Comparison of ENCODE assay signal across 15 cellular contexts in the genomic region with DNA sequence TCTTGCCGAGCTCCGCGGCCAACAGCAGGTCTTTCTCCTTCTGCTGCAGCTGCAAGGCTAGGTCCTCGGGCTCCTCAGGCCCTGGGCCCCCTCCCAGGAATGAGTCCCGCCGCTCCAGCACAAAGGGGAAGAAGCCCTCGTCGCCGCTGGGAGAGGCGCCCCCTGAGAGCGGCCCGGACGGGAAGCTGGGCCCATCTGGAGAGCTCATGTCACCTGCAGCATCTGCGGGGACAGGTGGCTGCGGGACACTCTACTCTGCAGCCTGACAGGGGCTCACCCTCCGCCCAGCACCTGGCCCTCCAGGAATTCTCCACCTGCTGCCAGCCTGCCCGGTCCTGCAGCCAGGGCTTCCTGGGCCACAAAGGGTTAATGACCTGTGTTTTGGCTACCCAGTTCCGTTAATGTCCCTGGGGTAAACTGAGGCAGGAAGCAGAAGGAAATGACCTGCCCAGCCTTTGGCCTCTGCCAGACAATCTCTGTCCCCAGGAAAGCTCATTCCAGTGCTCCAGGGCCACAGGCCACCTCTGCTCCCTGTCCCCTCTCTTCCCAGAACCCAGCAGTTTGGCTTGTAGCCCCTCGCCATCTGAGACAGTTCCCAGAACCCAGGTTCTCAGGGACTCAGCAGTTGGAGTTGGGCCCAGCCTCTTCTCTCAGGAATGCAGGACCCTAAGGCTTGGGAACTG. TPM values are rescaled to one million over a fixed set of nuclear protein-coding genes. Genes with fewer than 3 reads are reported as not detected.
DNase-seq lines count a peak whose midpoint lies in the region; ATAC-seq and TF ChIP-seq lines count a peak whose summit lies in the region.
"Had no signal": no experiment of that assay in that cellular context is flagged by ENCODE, and none has a peak within 500 bp of the region (broad histone marks: within the 10 kb centered on the region; RNA-seq: fewer than 3 reads in every experiment).

No MANE protein-coding gene starts in this region.

- H3K36me3 ChIP-seq in PC-3 (ENCODE audit: low read depth, low read length) (no peaks in the 10 kb centered on the region), iPS DF 6.9 (ENCODE audit: control insufficient read depth, insufficient read depth, low read length) (no peaks in the 10 kb centered on the region)
- H3K36me3 ChIP-seq: ovary had no signal

- H3K27me3 ChIP-seq in PC-3 (ENCODE audit: low read length) (no peaks in the 10 kb centered on the region), iPS DF 6.9 (ENCODE audit: control insufficient read depth, insufficient read depth, low read length) (no peaks in the 10 kb centered on the region)
- H3K27me3 ChIP-seq: ovary had no signal

- H3K9me3 Mint-ChIP-seq in Calu3 (ENCODE audit: low read depth, unreplicated experiment) (no peaks in the 10 kb centered on the region), glutamatergic neuron (ENCODE audit: unreplicated experiment) (no peaks in the 10 kb centered on the region)
- H3K9me3 Mint-ChIP-seq: activated T-helper 17 cell treated with anti-CD3 and anti-CD28 coated beads, Interleukin-2, amount 50 U/mL, for 72 hours; stimulated activated naive CD8-positive, alpha-beta T cell treated with anti-CD3 and anti-CD28 coated beads, Interleukin-15, amount 100 ng/mL, for 72 hours had no signal

- H3K4me3 ChIP-seq in PC-3 (ENCODE audit: low read length) (peak overlapping the region; percentile 75; the same call in 1 of the 2 replicates), iPS DF 6.9 (ENCODE audit: low read length) (peak overlapping the region; percentile 60; the same call in 1 of the 2 replicates), skin epidermis (peak overlapping the region in 5 of 7 experiments; percentile 25 to 43 (median 29))

- peak overlapping the region; percentile 38 for H3K27ac Mint-ChIP-seq in Calu3 (ENCODE audit: unreplicated experiment)
- H3K27ac Mint-ChIP-seq in glutamatergic neuron (ENCODE audit: unreplicated experiment) = no peak overlapping the region
- H3K27ac Mint-ChIP-seq: activated T-helper 17 cell treated with anti-CD3 and anti-CD28 coated beads, Interleukin-2, amount 50 U/mL, for 72 hours; stimulated activated naive CD8-positive, alpha-beta T cell treated with anti-CD3 and anti-CD28 coated beads, Interleukin-15, amount 100 ng/mL, for 72 hours had no signal

- BruUV-seq in Calu3 (replicated peaks; lab: Mats Ljungman, UMichigan) (no TSS peak), PC-3 (replicated peaks; lab: Mats Ljungman, UMichigan) (no TSS peak)

- H2AFZ ChIP-seq in PC-3 (ENCODE audit: low read length) = no peak overlapping the region

- H3K79me2 ChIP-seq in PC-3 (ENCODE audit: low read length) = no peaks in the 10 kb centered on the region

- H3K9me3 ChIP-seq in PC-3 (ENCODE audit: low read length) (no peaks in the 10 kb centered on the region), iPS DF 6.9 (ENCODE audit: control insufficient read depth, insufficient read depth, low read length) (no peaks in the 10 kb centered on the region)
- H3K9me3 ChIP-seq: ovary had no signal

- peaks cover 50% of the 10 kb centered on the region for H3K36me3 Mint-ChIP-seq in Calu3 (ENCODE audit: insufficient read depth, unreplicated experiment)
- no peaks in the 10 kb centered on the region for H3K36me3 Mint-ChIP-seq in glutamatergic neuron (ENCODE audit: unreplicated experiment)

- H3K9ac ChIP-seq in PC-3 (ENCODE audit: low read length) = no peak overlapping the region

- CTCF ChIA-PET in Calu3 (lab: Charles Lee) = interaction anchor here (1.0 kb wide), 1 partner anchor 10 kb away, joined by 3 read pairs; no protein-coding TSS in a partner anchor
- CTCF ChIA-PET in PC-3 (lab: Charles Lee) = no interaction called here

- H3K4me2 ChIP-seq in PC-3 (ENCODE audit: low read length) = peak overlapping the region; percentile 91

- no CpG with 5 or more reads among the region's 19 CpGs for WGBS in iPS DF 6.9 (ENCODE audit: insufficient coverage, insufficient read length)

- H3K4me1 ChIP-seq in PC-3 (ENCODE audit: insufficient read depth, low read length) (peaks cover 16% of the 10 kb centered on the region), iPS DF 6.9 (ENCODE audit: control insufficient read depth, insufficient read depth, low read length) (peaks cover 4% of the 10 kb centered on the region)

- intact Hi-C loops in Calu3 (cut with micrococcal nuclease; ENCODE audit: unreplicated experiment) (no loop called here), PC-3 (cut with micrococcal nuclease) (no loop called here)

- H3K27me3 Mint-ChIP-seq in Calu3 (ENCODE audit: unreplicated experiment) = no peaks in the 10 kb centered on the region
- H3K27me3 Mint-ChIP-seq in glutamatergic neuron (ENCODE audit: unreplicated experiment) = peaks cover 21% of the 10 kb centered on the region

- DNase-seq in Calu3 (no peak), PC-3 (no peak), iPS DF 6.9 (ENCODE audit: low read depth, low spot score) (no peak), glutamatergic neuron (no peak), nucleus accumbens (lab: John Stamatoyannopoulos, UW) (no peak), NCI-H510A treated with DMSO at 0.1 percent for 48 hours (lab: John Stamatoyannopoulos, UW) (no peak)
- DNase-seq: kidney glomerular epithelial cell; NCI-H187 treated with DMSO at 0.1 percent for 48 hours; ovary; RPMI8226; stimulated activated naive CD8-positive, alpha-beta T cell treated with anti-CD3 and anti-CD28 coated beads, Interleukin-15, amount 100 ng/mL, for 72 hours had no signal

- no peaks in the 10 kb centered on the region for H3F3A ChIP-seq in PC-3 (ENCODE audit: low read length, unreplicated experiment)

- TF ChIP-seq CTCF in Calu3 (IDR thresholded peaks at IDR 0.05; ENCODE audit: unreplicated experiment) = no peak
- no peak for TF ChIP-seq CTCF in PC-3 (conservative IDR thresholded peaks at IDR 0.05; ENCODE audit: low read depth, low read length)
- no peak for TF ChIP-seq CTCF in glutamatergic neuron (IDR thresholded peaks at IDR 0.05; ENCODE audit: partially characterized antibody, unreplicated experiment)

- no peaks in the 10 kb centered on the region for H3K9me2 ChIP-seq in PC-3 (replicated peaks; ENCODE audit: low read length)

- H3K4me3 Mint-ChIP-seq in Calu3 (ENCODE audit: low read depth, unreplicated experiment) (peak overlapping the region; percentile 74), glutamatergic neuron (ENCODE audit: unreplicated experiment) (no peak overlapping the region)
- H3K4me3 Mint-ChIP-seq: activated T-helper 17 cell treated with anti-CD3 and anti-CD28 coated beads, Interleukin-2, amount 50 U/mL, for 72 hours had no signal

- H3K4me1 Mint-ChIP-seq in Calu3 (ENCODE audit: low read depth, unreplicated experiment) (peaks cover 9% of the 10 kb centered on the region), glutamatergic neuron (ENCODE audit: low read depth, unreplicated experiment) (peaks cover 5% of the 10 kb centered on the region)

- no peaks in the 10 kb centered on the region for H4K20me1 ChIP-seq in PC-3 (ENCODE audit: low read length)

- H3K27ac ChIP-seq in PC-3 (ENCODE audit: low read length) = no peak overlapping the region
- H3K27ac ChIP-seq in iPS DF 6.9 (ENCODE audit: low read length) = no peak overlapping the region
- peak overlapping the region in 4 of 21 experiments; percentile 3 to 79 (median 71) for H3K27ac ChIP-seq in skin epidermis
- H3K27ac ChIP-seq: ovary had no signal

- ATAC-seq in PC-3 = no peak
- no peak for ATAC-seq in GM21619 (IDR thresholded peaks at IDR 0.05; ENCODE audit: unreplicated experiment)
- ATAC-seq: activated T-helper 17 cell treated with anti-CD3 and anti-CD28 coated beads, Interleukin-2, amount 50 U/mL, for 72 hours had no signal

- POLR2A ChIA-PET in PC-3 (lab: Charles Lee; ENCODE audit: unreplicated experiment) = no interaction called here

RNA-seq across cellular contexts. Expression of a gene that starts 1.3 kb away (rescaled TPM):
- total RNA-seq in Calu3 (2022) = 59.4 and 70.9 TPM in 2 replicates
- total RNA-seq in PC-3 (2014; rRNA removed) = 16.3 and 27.7 TPM in 2 replicates
- total RNA-seq in glutamatergic neuron (ENCODE audit: unreplicated experiment) = not detected
- total RNA-seq: M059J had no signal

RNA-seq across cellular contexts. Expression of a gene that starts 10.9 kb away (rescaled TPM):
- total RNA-seq in Calu3 (2022) = 0.27 and 0.31 TPM in 2 replicates
- total RNA-seq in PC-3 (2014; rRNA removed) = 0.29 and 0.51 TPM in 2 replicates
- total RNA-seq in glutamatergic neuron (ENCODE audit: unreplicated experiment) = not detected

RNA-seq across cellular contexts. Expression of a gene that starts 11.6 kb away (rescaled TPM):
- total RNA-seq in Calu3 (2022) (50.8 and 54.4 TPM in 2 replicates), PC-3 (2014; rRNA removed) (40.3 and 47.3 TPM in 2 replicates), glutamatergic neuron (ENCODE audit: unreplicated experiment) (30.2 TPM)

RNA-seq across cellular contexts. Expression of a gene that starts 11.7 kb away (rescaled TPM):
- total RNA-seq in Calu3 (2022) (61.1 and 75.4 TPM in 2 replicates), PC-3 (2014; rRNA removed) (56.4 and 56.6 TPM in 2 replicates), glutamatergic neuron (ENCODE audit: unreplicated experiment) (117 TPM)

RNA-seq across cellular contexts. Expression of a gene that starts 15.3 kb away (rescaled TPM):
- total RNA-seq in Calu3 (2022) = 478 and 509 TPM in 2 replicates
- 667 and 713 TPM in 2 replicates for total RNA-seq in PC-3 (2014; rRNA removed)
- 4.2 TPM for total RNA-seq in glutamatergic neuron (ENCODE audit: unreplicated experiment)

Comparison
In these comparisons a context has a peak if more than half of its experiments do, and no peak if none do; other contexts are left out.
1. RNA of a gene that starts 1.3 kb away (total RNA-seq): 59.4 to 70.9 TPM in Calu3 and 16.3 to 27.7 TPM in PC-3; not detected in glutamatergic neuron (single experiment); every median in the first group is over 10 times any median in the second.
2. Peak in every context shown above with its lines, with median percentiles within 50 percentile points of each other: H3K4me3 ChIP-seq.